Comparison of ENCODE assay signal across 10 cellular contexts in genomic region chr7:144818516-144818915, GRCh38. TPM values are rescaled to one million over a fixed set of nuclear protein-coding genes. Genes with fewer than 3 reads are reported as not detected.
DNase-seq lines count a peak whose midpoint lies in the region; ATAC-seq lines count a peak whose summit lies in the region.
"Had no signal": no experiment of that assay in that cellular context is flagged by ENCODE, and none has a peak within 500 bp of the region (broad histone marks: within the 10 kb centered on the region; RNA-seq: fewer than 3 reads in every experiment).

No MANE protein-coding gene starts in this region.

- peaks cover 11% of the 10 kb centered on the region for H3K4me1 ChIP-seq in BLaER1
- H3K4me1 ChIP-seq: lower lobe of right lung had no signal

- H3K4me3 ChIP-seq in BLaER1, result no peak overlapping the region
- H3K4me3 ChIP-seq: lower lobe of right lung, SK-N-MC had no signal

- H3K36me3 ChIP-seq in BLaER1, result no peaks in the 10 kb centered on the region
- H3K36me3 ChIP-seq: lower lobe of right lung had no signal

- H3K4me2 ChIP-seq in BLaER1, result peak overlapping the region; percentile 2; the same call in 1 of the 2 replicates

- peak; percentile 35 for DNase-seq in astrocyte of the hippocampus (ENCODE audit: low read depth, low spot score)
- DNase-seq in iPS-NIHi11 (ENCODE audit: low spot score), result no peak
- no peak for DNase-seq in SIG-M5 treated with dmso at 0.1 percent for 504 hours (lab: John Stamatoyannopoulos, UW; ENCODE audit: unreplicated experiment)
- no peak for DNase-seq in HK-2 (ENCODE audit: unreplicated experiment)
- no peak for DNase-seq in mesenteric fat pad (ENCODE audit: low spot score)
- DNase-seq: lower lobe of right lung had no signal

- ATAC-seq in GM19463 (IDR thresholded peaks at IDR 0.05; ENCODE audit: unreplicated experiment), result peak; percentile 60
- ATAC-seq in HG03565 (IDR thresholded peaks at IDR 0.05; ENCODE audit: unreplicated experiment), result peak; percentile 65

- H3K27me3 ChIP-seq in BLaER1, result no peaks in the 10 kb centered on the region

- H4K20me1 ChIP-seq in BLaER1, result no peaks in the 10 kb centered on the region

- H3K9me3 ChIP-seq in BLaER1, result no peaks in the 10 kb centered on the region
- H3K9me3 ChIP-seq: lower lobe of right lung had no signal

- no peak overlapping the region for H3K27ac ChIP-seq in BLaER1
- H3K27ac ChIP-seq: lower lobe of right lung, SK-N-MC had no signal

- H3K9ac ChIP-seq in BLaER1, result no peak overlapping the region

RNA-seq across cellular contexts. Expression of gene TPK1, which starts 17.3 kb away (rescaled TPM):
- 8.7 TPM for total RNA-seq in mesenteric fat pad
